Comparison of ENCODE assay signal across 1 cellular context in genomic region chr1:232629250-232630046, GRCh38.
TF ChIP-seq lines count a peak whose summit lies in the region.

No MANE protein-coding gene starts in this region.

TF ChIP-seq in HEK293, 187 proteins besides CTCF, POLR2A, EP300 and RAD21 (continued from another document and continues in another):
- peak; percentile 53; the same call in 1 of the 2 replicates for TF ChIP-seq ZNF324 (tag by site-specific recombination; IDR thresholded peaks at IDR 0.05)
- TF ChIP-seq ZFP3 (tag by site-specific recombination; IDR thresholded peaks at IDR 0.05; ENCODE audit: low read depth) = no peak
- no peak for TF ChIP-seq ZSCAN30 (tag by site-specific recombination; IDR thresholded peaks at IDR 0.05)
- TF ChIP-seq KLF10 (tag by site-specific recombination; IDR thresholded peaks at IDR 0.05) = no peak
- no peak for TF ChIP-seq ZNF366 (tag by site-specific recombination; conservative IDR thresholded peaks at IDR 0.05)
- TF ChIP-seq, protein P1, sequence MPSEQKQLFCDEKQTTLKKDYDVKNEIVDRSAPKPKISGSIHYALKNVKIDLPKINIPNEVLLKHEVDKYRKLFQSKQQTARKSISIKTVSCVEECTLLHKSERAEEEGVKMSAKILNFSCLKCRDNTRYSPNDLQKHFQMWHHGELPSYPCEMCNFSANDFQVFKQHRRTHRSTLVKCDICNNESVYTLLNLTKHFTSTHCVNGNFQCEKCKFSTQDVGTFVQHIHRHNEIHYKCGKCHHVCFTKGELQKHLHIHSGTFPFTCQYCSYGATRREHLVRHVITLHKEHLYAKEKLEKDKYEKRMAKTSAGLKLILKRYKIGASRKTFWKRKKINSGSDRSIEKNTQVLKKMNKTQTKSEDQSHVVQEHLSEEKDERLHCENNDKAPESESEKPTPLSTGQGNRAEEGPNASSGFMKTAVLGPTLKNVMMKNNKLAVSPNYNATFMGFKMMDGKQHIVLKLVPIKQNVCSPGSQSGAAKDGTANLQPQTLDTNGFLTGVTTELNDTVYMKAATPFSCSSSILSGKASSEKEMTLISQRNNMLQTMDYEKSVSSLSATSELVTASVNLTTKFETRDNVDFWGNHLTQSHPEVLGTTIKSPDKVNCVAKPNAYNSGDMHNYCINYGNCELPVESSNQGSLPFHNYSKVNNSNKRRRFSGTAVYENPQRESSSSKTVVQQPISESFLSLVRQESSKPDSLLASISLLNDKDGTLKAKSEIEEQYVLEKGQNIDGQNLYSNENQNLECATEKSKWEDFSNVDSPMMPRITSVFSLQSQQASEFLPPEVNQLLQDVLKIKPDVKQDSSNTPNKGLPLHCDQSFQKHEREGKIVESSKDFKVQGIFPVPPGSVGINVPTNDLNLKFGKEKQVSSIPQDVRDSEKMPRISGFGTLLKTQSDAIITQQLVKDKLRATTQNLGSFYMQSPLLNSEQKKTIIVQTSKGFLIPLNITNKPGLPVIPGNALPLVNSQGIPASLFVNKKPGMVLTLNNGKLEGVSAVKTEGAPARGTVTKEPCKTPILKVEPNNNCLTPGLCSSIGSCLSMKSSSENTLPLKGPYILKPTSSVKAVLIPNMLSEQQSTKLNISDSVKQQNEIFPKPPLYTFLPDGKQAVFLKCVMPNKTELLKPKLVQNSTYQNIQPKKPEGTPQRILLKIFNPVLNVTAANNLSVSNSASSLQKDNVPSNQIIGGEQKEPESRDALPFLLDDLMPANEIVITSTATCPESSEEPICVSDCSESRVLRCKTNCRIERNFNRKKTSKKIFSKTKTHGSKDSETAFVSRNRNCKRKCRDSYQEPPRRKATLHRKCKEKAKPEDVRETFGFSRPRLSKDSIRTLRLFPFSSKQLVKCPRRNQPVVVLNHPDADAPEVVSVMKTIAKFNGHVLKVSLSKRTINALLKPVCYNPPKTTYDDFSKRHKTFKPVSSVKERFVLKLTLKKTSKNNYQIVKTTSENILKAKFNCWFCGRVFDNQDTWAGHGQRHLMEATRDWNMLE (tag by site-specific recombination; conservative IDR thresholded peaks at IDR 0.05; ENCODE audit: low read depth) = no peak
- TF ChIP-seq SP3 (tag by site-specific recombination; IDR thresholded peaks at IDR 0.05) = no peak
- TF ChIP-seq ZBTB7A (tag by site-specific recombination; IDR thresholded peaks at IDR 0.05; ENCODE audit: low read depth) = peak; percentile 26; the same call in 1 of the 2 replicates
- TF ChIP-seq ZFP37 (tag by site-specific recombination; IDR thresholded peaks at IDR 0.05) = 0 out of 2 replicates have a peak, but pooled peaks have one; percentile 33
- no peak for TF ChIP-seq ZNF548 (tag by site-specific recombination; IDR thresholded peaks at IDR 0.05)
- TF ChIP-seq FEZF1 (tag by site-specific recombination; IDR thresholded peaks at IDR 0.05) = no peak
- TF ChIP-seq ZNF837 (tag by site-specific recombination; IDR thresholded peaks at IDR 0.05) = no peak
- TF ChIP-seq ZNF350 (tag by site-specific recombination; IDR thresholded peaks at IDR 0.05) = no peak
- TF ChIP-seq ZNF394 (tag by site-specific recombination; IDR thresholded peaks at IDR 0.05; ENCODE audit: borderline replicate concordance) = no peak
- TF ChIP-seq, protein P2, sequence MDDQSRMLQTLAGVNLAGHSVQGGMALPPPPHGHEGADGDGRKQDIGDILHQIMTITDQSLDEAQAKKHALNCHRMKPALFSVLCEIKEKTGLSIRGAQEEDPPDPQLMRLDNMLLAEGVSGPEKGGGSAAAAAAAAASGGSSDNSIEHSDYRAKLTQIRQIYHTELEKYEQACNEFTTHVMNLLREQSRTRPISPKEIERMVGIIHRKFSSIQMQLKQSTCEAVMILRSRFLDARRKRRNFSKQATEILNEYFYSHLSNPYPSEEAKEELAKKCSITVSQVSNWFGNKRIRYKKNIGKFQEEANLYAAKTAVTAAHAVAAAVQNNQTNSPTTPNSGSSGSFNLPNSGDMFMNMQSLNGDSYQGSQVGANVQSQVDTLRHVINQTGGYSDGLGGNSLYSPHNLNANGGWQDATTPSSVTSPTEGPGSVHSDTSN (CRISPR knock-in tag; IDR thresholded peaks at IDR 0.05) = no peak
- no peak; the same call in 1 of the 2 replicates for TF ChIP-seq ZIC2 (tag by site-specific recombination; IDR thresholded peaks at IDR 0.05)
- TF ChIP-seq, protein P3, sequence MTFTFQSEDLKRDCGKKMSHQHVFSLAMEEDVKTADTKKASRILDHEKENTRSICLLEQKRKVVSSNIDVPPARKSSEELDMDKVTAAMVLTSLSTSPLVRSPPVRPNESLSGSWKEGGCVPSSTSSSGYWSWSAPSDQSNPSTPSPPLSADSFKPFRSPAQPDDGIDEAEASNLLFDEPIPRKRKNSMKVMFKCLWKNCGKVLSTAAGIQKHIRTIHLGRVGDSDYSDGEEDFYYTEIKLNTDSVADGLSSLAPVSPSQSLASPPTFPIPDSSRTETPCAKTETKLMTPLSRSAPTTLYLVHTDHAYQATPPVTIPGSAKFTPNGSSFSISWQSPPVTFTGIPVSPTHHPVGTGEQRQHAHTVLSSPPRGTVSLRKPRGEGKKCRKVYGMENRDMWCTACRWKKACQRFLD (tag by site-specific recombination; IDR thresholded peaks at IDR 0.05) = no peak
- 0 out of 2 replicates have a peak, but pooled peaks have one; percentile 29 for TF ChIP-seq ZNF501 (tag by site-specific recombination; IDR thresholded peaks at IDR 0.05)
- no peak for TF ChIP-seq ZNF529 (tag by site-specific recombination; IDR thresholded peaks at IDR 0.05; ENCODE audit: insufficient replicate concordance)
- no peak for TF ChIP-seq REPIN1 (tag by site-specific recombination; IDR thresholded peaks at IDR 0.05; ENCODE audit: low read depth)
- TF ChIP-seq ZNF211 (tag by site-specific recombination; IDR thresholded peaks at IDR 0.05; ENCODE audit: low read depth) = no peak
- TF ChIP-seq ZNF544 (tag by site-specific recombination; IDR thresholded peaks at IDR 0.05) = no peak
- TF ChIP-seq ZNF510 (tag by site-specific recombination; IDR thresholded peaks at IDR 0.05; ENCODE audit: insufficient replicate concordance) = no peak
- no peak for TF ChIP-seq YY2 (tag by site-specific recombination; IDR thresholded peaks at IDR 0.05)
- TF ChIP-seq, protein P4, sequence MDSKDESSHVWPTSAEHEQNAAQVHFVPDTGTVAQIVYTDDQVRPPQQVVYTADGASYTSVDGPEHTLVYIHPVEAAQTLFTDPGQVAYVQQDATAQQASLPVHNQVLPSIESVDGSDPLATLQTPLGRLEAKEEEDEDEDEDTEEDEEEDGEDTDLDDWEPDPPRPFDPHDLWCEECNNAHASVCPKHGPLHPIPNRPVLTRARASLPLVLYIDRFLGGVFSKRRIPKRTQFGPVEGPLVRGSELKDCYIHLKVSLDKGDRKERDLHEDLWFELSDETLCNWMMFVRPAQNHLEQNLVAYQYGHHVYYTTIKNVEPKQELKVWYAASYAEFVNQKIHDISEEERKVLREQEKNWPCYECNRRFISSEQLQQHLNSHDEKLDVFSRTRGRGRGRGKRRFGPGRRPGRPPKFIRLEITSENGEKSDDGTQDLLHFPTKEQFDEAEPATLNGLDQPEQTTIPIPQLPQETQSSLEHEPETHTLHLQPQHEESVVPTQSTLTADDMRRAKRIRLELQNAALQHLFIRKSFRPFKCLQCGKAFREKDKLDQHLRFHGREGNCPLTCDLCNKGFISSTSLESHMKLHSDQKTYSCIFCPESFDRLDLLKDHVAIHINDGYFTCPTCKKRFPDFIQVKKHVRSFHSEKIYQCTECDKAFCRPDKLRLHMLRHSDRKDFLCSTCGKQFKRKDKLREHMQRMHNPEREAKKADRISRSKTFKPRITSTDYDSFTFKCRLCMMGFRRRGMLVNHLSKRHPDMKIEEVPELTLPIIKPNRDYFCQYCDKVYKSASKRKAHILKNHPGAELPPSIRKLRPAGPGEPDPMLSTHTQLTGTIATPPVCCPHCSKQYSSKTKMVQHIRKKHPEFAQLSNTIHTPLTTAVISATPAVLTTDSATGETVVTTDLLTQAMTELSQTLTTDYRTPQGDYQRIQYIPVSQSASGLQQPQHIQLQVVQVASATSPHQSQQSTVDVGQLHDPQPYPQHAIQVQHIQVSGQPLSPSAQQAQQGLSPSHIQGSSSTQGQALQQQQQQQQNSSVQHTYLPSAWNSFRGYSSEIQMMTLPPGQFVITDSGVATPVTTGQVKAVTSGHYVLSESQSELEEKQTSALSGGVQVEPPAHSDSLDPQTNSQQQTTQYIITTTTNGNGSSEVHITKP (tag by site-specific recombination; IDR thresholded peaks at IDR 0.05) = no peak
- TF ChIP-seq ZNF624 (tag by site-specific recombination; IDR thresholded peaks at IDR 0.05) = no peak
- no peak for TF ChIP-seq ZNF311 (tag by site-specific recombination; IDR thresholded peaks at IDR 0.05; ENCODE audit: borderline replicate concordance)
- TF ChIP-seq ZNF221 (tag by site-specific recombination; IDR thresholded peaks at IDR 0.05; ENCODE audit: borderline replicate concordance) = no peak
- TF ChIP-seq, protein P5, sequence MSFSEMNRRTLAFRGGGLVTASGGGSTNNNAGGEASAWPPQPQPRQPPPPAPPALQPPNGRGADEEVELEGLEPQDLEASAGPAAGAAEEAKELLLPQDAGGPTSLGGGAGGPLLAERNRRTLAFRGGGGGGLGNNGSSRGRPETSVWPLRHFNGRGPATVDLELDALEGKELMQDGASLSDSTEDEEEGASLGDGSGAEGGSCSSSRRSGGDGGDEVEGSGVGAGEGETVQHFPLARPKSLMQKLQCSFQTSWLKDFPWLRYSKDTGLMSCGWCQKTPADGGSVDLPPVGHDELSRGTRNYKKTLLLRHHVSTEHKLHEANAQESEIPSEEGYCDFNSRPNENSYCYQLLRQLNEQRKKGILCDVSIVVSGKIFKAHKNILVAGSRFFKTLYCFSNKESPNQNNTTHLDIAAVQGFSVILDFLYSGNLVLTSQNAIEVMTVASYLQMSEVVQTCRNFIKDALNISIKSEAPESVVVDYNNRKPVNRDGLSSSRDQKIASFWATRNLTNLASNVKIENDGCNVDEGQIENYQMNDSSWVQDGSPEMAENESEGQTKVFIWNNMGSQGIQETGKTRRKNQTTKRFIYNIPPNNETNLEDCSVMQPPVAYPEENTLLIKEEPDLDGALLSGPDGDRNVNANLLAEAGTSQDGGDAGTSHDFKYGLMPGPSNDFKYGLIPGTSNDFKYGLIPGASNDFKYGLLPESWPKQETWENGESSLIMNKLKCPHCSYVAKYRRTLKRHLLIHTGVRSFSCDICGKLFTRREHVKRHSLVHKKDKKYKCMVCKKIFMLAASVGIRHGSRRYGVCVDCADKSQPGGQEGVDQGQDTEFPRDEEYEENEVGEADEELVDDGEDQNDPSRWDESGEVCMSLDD (tag by site-specific recombination; IDR thresholded peaks at IDR 0.05) = peak; percentile 77
- TF ChIP-seq KLF16 (tag by site-specific recombination; IDR thresholded peaks at IDR 0.05) = peak; percentile 55; the same call in 1 of the 2 replicates
- TF ChIP-seq ZNF580 (tag by site-specific recombination; IDR thresholded peaks at IDR 0.05) = no peak
- no peak for TF ChIP-seq ZFP41 (tag by site-specific recombination; IDR thresholded peaks at IDR 0.05; ENCODE audit: borderline replicate concordance)
- TF ChIP-seq, protein P6, sequence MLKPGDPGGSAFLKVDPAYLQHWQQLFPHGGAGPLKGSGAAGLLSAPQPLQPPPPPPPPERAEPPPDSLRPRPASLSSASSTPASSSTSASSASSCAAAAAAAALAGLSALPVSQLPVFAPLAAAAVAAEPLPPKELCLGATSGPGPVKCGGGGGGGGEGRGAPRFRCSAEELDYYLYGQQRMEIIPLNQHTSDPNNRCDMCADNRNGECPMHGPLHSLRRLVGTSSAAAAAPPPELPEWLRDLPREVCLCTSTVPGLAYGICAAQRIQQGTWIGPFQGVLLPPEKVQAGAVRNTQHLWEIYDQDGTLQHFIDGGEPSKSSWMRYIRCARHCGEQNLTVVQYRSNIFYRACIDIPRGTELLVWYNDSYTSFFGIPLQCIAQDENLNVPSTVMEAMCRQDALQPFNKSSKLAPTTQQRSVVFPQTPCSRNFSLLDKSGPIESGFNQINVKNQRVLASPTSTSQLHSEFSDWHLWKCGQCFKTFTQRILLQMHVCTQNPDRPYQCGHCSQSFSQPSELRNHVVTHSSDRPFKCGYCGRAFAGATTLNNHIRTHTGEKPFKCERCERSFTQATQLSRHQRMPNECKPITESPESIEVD (tag by site-specific recombination; IDR thresholded peaks at IDR 0.05) = no peak
- no peak for TF ChIP-seq ZNF626 (tag by site-specific recombination; IDR thresholded peaks at IDR 0.05)
- TF ChIP-seq YY1 (tag by site-specific recombination; IDR thresholded peaks at IDR 0.05) = no peak
- no peak for TF ChIP-seq ZNF600 (tag by site-specific recombination; IDR thresholded peaks at IDR 0.05)
- no peak for TF ChIP-seq ZSCAN5A (tag by site-specific recombination; IDR thresholded peaks at IDR 0.05)
- no peak for TF ChIP-seq ZNF76 (tag by site-specific recombination; IDR thresholded peaks at IDR 0.05; ENCODE audit: borderline replicate concordance, low read depth)
- no peak for TF ChIP-seq ZNF610 (tag by site-specific recombination; IDR thresholded peaks at IDR 0.05; ENCODE audit: borderline replicate concordance)
- TF ChIP-seq WT1 (tag by site-specific recombination; IDR thresholded peaks at IDR 0.05) = no peak; the same call in 1 of the 2 replicates
- TF ChIP-seq SP7 (tag by site-specific recombination; IDR thresholded peaks at IDR 0.05) = peak; percentile 61
- no peak for TF ChIP-seq GLI4 (tag by site-specific recombination; IDR thresholded peaks at IDR 0.05)
- TF ChIP-seq ZNF791 (tag by site-specific recombination; IDR thresholded peaks at IDR 0.05) = no peak
- TF ChIP-seq, protein P7, sequence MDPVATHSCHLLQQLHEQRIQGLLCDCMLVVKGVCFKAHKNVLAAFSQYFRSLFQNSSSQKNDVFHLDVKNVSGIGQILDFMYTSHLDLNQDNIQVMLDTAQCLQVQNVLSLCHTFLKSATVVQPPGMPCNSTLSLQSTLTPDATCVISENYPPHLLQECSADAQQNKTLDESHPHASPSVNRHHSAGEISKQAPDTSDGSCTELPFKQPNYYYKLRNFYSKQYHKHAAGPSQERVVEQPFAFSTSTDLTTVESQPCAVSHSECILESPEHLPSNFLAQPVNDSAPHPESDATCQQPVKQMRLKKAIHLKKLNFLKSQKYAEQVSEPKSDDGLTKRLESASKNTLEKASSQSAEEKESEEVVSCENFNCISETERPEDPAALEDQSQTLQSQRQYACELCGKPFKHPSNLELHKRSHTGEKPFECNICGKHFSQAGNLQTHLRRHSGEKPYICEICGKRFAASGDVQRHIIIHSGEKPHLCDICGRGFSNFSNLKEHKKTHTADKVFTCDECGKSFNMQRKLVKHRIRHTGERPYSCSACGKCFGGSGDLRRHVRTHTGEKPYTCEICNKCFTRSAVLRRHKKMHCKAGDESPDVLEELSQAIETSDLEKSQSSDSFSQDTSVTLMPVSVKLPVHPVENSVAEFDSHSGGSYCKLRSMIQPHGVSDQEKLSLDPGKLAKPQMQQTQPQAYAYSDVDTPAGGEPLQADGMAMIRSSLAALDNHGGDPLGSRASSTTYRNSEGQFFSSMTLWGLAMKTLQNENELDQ (tag by site-specific recombination; IDR thresholded peaks at IDR 0.05; ENCODE audit: low read depth) = no peak
- TF ChIP-seq ZBTB20 (tag by site-specific recombination; IDR thresholded peaks at IDR 0.05) = peak; percentile 78; the same call in 1 of the 2 replicates
